In genomic region chr1:15088146-15089025, GRCh38 we compare ENCODE assay signal across 16 cellular contexts.
DNase-seq lines count a peak whose midpoint lies in the region; ATAC-seq, FAIRE-seq and TF ChIP-seq lines count a peak whose summit lies in the region.
"Had no signal": no experiment of that assay in that cellular context is flagged by ENCODE, and none has a peak within 500 bp of the region (broad histone marks: within the 10 kb centered on the region; RNA-seq: fewer than 3 reads in every experiment).

No MANE protein-coding gene starts in this region.

- no peaks in the 10 kb centered on the region for H3K36me3 ChIP-seq in H1 (ENCODE audit: control insufficient read depth in 2 of 4, insufficient read depth in 4 of 4, low read length in 3 of 4)
- no peaks in the 10 kb centered on the region for H3K36me3 ChIP-seq in Peyer's patch

- no peaks in the 10 kb centered on the region for H3K79me1 ChIP-seq in H1 (ENCODE audit: low read depth, low read length)

- H3K18ac ChIP-seq in H1 (ENCODE audit: extremely low read depth, low read length), result no peak overlapping the region

- no peak for TF ChIP-seq CTCF in HFF-Myc (IDR thresholded peaks at IDR 0.05; ENCODE audit: low read depth, low read length, missing control alignments)
- TF ChIP-seq CTCF in H1 (IDR thresholded peaks at IDR 0.05; ENCODE audit: control extremely low read depth in 1 of 3, insufficient read depth in 1 of 3, low read depth in 1 of 3, low read length in 3 of 3), result no peak
- TF ChIP-seq CTCF in Peyer's patch (IDR thresholded peaks at IDR 0.05), result no peak

- H3K27me3 ChIP-seq in H1 (replicated peaks in 1 of 4; ENCODE audit: control insufficient read depth in 3 of 4, extremely low read depth in 1 of 4, insufficient read depth in 3 of 4, low read length in 3 of 4) (no peaks in the 10 kb centered on the region; a peak in 2 of 7 replicates), Peyer's patch (no peaks in the 10 kb centered on the region)

- H3K79me2 ChIP-seq in H1 (ENCODE audit: control insufficient read depth in 1 of 2, insufficient read depth in 2 of 2, low read length in 2 of 2), result no peaks in the 10 kb centered on the region

- H2BK20ac ChIP-seq in H1 (ENCODE audit: low read length), result no peak overlapping the region

- CTCF ChIA-PET in H1 (lab: Charles Lee; ENCODE audit: partially characterized antibody), result interaction anchor here (0.9 to 3.4 kb wide), 9 partner anchors 9 to 517 kb away, joined by 3 to 26 read pairs (median 5); no protein-coding TSS in a partner anchor

- H3K27ac ChIP-seq in H1 (ENCODE audit: low read depth, low read length), result no peak overlapping the region
- peak overlapping the region in 2 of 4 donors; percentile 15 to 16 for H3K27ac ChIP-seq in Peyer's patch
- H3K27ac ChIP-seq: coronary artery had no signal

- H2AK5ac ChIP-seq in H1 (ENCODE audit: low read depth, low read length), result no peak overlapping the region

- FAIRE-seq in H1 (lab: Jason Lieb, UNC), result no peak

- no peak overlapping the region for H2BK12ac ChIP-seq in H1 (ENCODE audit: low read depth, low read length)

- no peak overlapping the region for H3K14ac ChIP-seq in H1 (ENCODE audit: insufficient read length)

- no peak for TF ChIP-seq POLR2A in H1 (IDR thresholded peaks at IDR 0.05; ENCODE audit: control extremely low read depth in 1 of 2, low read depth in 2 of 2, low read length in 2 of 2)
- no peak for TF ChIP-seq POLR2A in Peyer's patch (IDR thresholded peaks at IDR 0.05)

- POLR2A ChIA-PET in H1 (lab: Charles Lee; ENCODE audit: partially characterized antibody), result interaction anchor here (1.2 kb wide), 1 partner anchor 12 kb away, joined by 4 read pairs; no protein-coding TSS in a partner anchor

- ATAC-seq in HG03025 (IDR thresholded peaks at IDR 0.05; ENCODE audit: low FRiP score, unreplicated experiment), result no peak

- no peak overlapping the region for H2BK5ac ChIP-seq in H1 (ENCODE audit: low read depth, low read length)

- H3K23ac ChIP-seq in H1 (ENCODE audit: insufficient read length), result no peak overlapping the region

- DNase-seq in HFF-Myc (ENCODE audit: extremely low read depth, low read depth), result peak; percentile 24
- DNase-seq in H1 (ENCODE audit: low read depth in 1 of 2, low spot score in 2 of 2), result no peak
- peak; percentile 26 for DNase-seq in medulla oblongata (ENCODE audit: extremely low spot score)
- DNase-seq in superior temporal gyrus (ENCODE audit: extremely low spot score), result peak; percentile 18
- no peak for DNase-seq in Peyer's patch
- DNase-seq in stimulated activated CD4-positive, alpha-beta T cell treated with anti-CD3 and anti-CD28 coated beads, Interleukin-2, amount 100 ng/mL, for 24 hours, result no peak
- no peak for DNase-seq in stimulated activated naive CD4-positive, alpha-beta T cell (lab: John Stamatoyannopoulos, UW)
- DNase-seq: CD4-positive, alpha-beta memory T cell; KBM-7; NCI-H1694 treated with DMSO at 0.1 percent for 48 hours; NCI-H774; occipital lobe; SHP77; stimulated activated CD4-positive, alpha-beta T cell treated with anti-CD3 and anti-CD28 coated beads, Interleukin-1b, Interleukin-23, amount 100 ng/mL, for 48 hours had no signal

- no peak overlapping the region for H4K91ac ChIP-seq in H1 (replicated peaks; ENCODE audit: insufficient read length, low read length)

- no peak overlapping the region for H3K9ac ChIP-seq in H1 (replicated peaks in 1 of 4; ENCODE audit: extremely low read depth in 1 of 4, low read depth in 3 of 4, low read length in 3 of 4)

- H4K8ac ChIP-seq in H1 (ENCODE audit: extremely low read depth, insufficient read depth, low read length), result no peak overlapping the region

- H2BK120ac ChIP-seq in H1 (replicated peaks; ENCODE audit: low read depth, low read length), result no peak overlapping the region

- no peak overlapping the region for H3K56ac ChIP-seq in H1 (replicated peaks; ENCODE audit: insufficient read length, low read depth, low read length)

- H3K9me3 ChIP-seq in H1 (ENCODE audit: insufficient read depth in 2 of 2, low read depth in 1 of 2, low read length in 1 of 2), result no peaks in the 10 kb centered on the region
- H3K9me3 ChIP-seq in Peyer's patch, result no peaks in the 10 kb centered on the region

- TF ChIP-seq EP300 in H1 (IDR thresholded peaks at IDR 0.05; ENCODE audit: borderline replicate concordance in 1 of 2, low read depth in 2 of 2, low read length in 2 of 2), result no peak

- 87% methylated on average over 20 of the region's 20 CpGs; no CpG with 5 or more reads in 1 of the 2 experiments for WGBS in H1 (ENCODE audit: extremely low coverage in 1 of 2, insufficient coverage in 1 of 2, insufficient read length in 1 of 2, insufficient replicate concordance in 2 of 2, low coverage in 1 of 2, low lambda C conversion rate in 2 of 2, missing lambda C conversion rate in 1 of 2), 2 experiments

- H3K23me2 ChIP-seq in H1 (ENCODE audit: low read depth, low read length), result no peaks in the 10 kb centered on the region

- H3K4me2 ChIP-seq in H1 (ENCODE audit: insufficient read depth in 1 of 2, low read depth in 2 of 2, low read length in 2 of 2), result no peak overlapping the region

- H3K4ac ChIP-seq in H1 (replicated peaks; ENCODE audit: insufficient read length, low read depth, low read length), result no peak overlapping the region

- H2BK15ac ChIP-seq in H1 (ENCODE audit: low read length), result 0 out of 2 replicates have a peak overlapping the region, but pooled peaks have one; percentile 83

- no peak for TF ChIP-seq RAD21 in H1 (IDR thresholded peaks at IDR 0.05 in 1 of 2, conservative IDR thresholded peaks at IDR 0.05 in 1 of 2; ENCODE audit: low read depth in 2 of 2, low read length in 2 of 2)

- H3K4me1 ChIP-seq in H1 (replicated peaks in 1 of 4; ENCODE audit: control insufficient read depth in 3 of 4, insufficient read depth in 4 of 4, low read length in 3 of 4), result peaks cover 4 to 10% (median 4%) of the 10 kb centered on the region in 4 experiments
- peaks cover 0 to 17% (median 0%) of the 10 kb centered on the region in 4 donors for H3K4me1 ChIP-seq in Peyer's patch

- no peak overlapping the region for H4K5ac ChIP-seq in H1 (ENCODE audit: insufficient read length, low read depth, low read length)

- no peaks in the 10 kb centered on the region for H4K20me1 ChIP-seq in H1 (replicated peaks in 1 of 2; ENCODE audit: control insufficient read depth in 1 of 2, insufficient read depth in 2 of 2, low read length in 2 of 2)

- H2AFZ ChIP-seq in H1 (ENCODE audit: low read length), result no peak overlapping the region

- H3K4me3 ChIP-seq in HFF-Myc (replicated peaks; ENCODE audit: low read depth, low read length) (no peak overlapping the region), H1 (ENCODE audit: extremely low read depth in 1 of 4, insufficient read depth in 2 of 4, low read depth in 3 of 4, low read length in 4 of 4) (no peak overlapping the region), Peyer's patch (no peak overlapping the region)
- H3K4me3 ChIP-seq: coronary artery had no signal

TF ChIP-seq in H1, 55 proteins besides CTCF, POLR2A, EP300 and RAD21:
- TF ChIP-seq RXRA (IDR thresholded peaks at IDR 0.05; ENCODE audit: insufficient read depth, low read depth, low read length) (no peak), RNF2 (IDR thresholded peaks at IDR 0.05; ENCODE audit: borderline replicate concordance, low read depth, low read length, missing control alignments, poor library complexity, severe bottlenecking) (no peak), MAX (IDR thresholded peaks at IDR 0.05) (no peak), NANOG (IDR thresholded peaks at IDR 0.05; ENCODE audit: insufficient read depth, low read depth, low read length, poor library complexity, severe bottlenecking) (no peak)

Comparison
In these comparisons a context has a peak if more than half of its experiments do, and no peak if none do; other contexts are left out.
1. DNase-seq: peak in HFF-Myc (single experiment), medulla oblongata (single experiment) and superior temporal gyrus (single experiment); none in H1 (0 of 2), Peyer's patch (0 of 3), stimulated activated CD4-positive, alpha-beta T cell treated with anti-CD3 and anti-CD28 coated beads, Interleukin-2, amount 100 ng/mL, for 24 hours (0 of 2) and stimulated activated naive CD4-positive, alpha-beta T cell (0 of 6).